In the genomic region with DNA sequence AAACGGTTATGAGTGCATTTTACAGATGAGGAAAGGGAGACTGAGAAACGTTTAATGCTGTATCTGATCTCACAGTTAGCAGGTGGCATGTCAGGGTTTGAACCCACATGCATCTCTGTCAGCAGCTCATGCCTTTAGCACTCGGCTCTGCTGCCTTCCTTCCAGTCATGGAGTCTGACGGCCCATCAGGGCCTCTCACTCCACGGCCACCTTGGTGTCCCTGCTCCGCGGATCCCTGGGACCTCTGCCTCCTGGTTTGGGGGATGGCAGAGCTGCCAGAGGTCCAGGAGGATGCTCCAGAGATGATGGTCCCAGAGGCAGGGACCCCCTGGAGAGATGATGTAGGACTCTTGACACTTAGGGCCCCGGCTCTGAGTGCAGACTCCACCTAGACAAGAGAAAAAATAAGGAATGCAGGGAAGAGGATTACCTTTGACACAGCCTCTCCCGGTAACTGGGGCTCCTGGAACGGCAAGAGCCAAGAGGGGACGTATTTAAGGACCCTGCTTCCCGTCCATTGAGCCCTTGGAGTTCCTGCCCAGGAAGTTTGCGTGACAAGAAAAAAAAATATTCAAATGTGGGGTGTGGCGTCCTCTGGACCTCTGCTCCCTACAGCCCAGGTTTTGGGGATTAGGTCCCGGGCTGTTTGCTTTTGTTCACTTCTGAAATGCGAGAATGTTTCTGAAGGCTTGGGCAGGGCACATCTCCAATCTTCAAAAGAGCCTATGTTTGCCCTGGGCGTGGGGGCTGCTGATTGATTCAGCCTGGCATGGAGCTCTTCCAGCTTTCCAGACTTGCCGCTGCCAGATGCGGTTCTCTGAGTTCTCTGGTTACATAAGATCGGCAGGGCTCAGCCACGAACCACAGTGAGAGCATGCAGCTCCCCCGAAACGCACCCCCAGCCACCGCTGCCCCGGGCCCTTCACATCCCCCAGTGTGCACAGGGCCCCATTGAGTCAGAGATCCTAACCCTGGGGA, we compare ENCODE assay signal across 17 cellular contexts. TPM values are rescaled to one million over a fixed set of nuclear protein-coding genes. Genes with fewer than 3 reads are reported as not detected.
DNase-seq lines count a peak whose midpoint lies in the region; FAIRE-seq and TF ChIP-seq lines count a peak whose summit lies in the region.
"Had no signal": no experiment of that assay in that cellular context is flagged by ENCODE, and none has a peak within 500 bp of the region (broad histone marks: within the 10 kb centered on the region; RNA-seq: fewer than 3 reads in every experiment).

A gene (minus strand): TSS at position 470 of the 978 bp plus-strand sequence. CDS start 3,169 bp downstream, outside the sequence.

- peak in 1 of 2 donors; percentile 26 for TF ChIP-seq RAD21 in liver (IDR thresholded peaks at IDR 0.05)

- intact Hi-C loops in testis (cut with DNase I; ENCODE audit: low total_unique reads) = no loop called here

- H3K9ac ChIP-seq in liver (ENCODE audit: low read depth in 1 of 2, low read length in 2 of 2) = no peak within 1 kb of the TSS

- POLR2A ChIA-PET in GM10248 (lab: Yijun Ruan, JAX) = no interaction called here

- FAIRE-seq in bronchial epithelial cell (lab: Jason Lieb, UNC) = peak; percentile 86
- FAIRE-seq: D721Med had no signal

- H3K9me3 ChIP-seq in liver (ENCODE audit: control insufficient read depth in 4 of 4, low read length in 3 of 4) (no peaks in the 10 kb centered on the region), testis (no peaks in the 10 kb centered on the region)
- H3K9me3 ChIP-seq: adrenal gland, neutrophil had no signal

- H3K36me3 ChIP-seq in bronchial epithelial cell (ENCODE audit: control insufficient read depth, insufficient read depth, low read length) (peaks cover 3% of the 10 kb centered on the region), liver (ENCODE audit: control insufficient read depth in 4 of 4, insufficient read depth in 3 of 4, low read depth in 1 of 4, low read length in 3 of 4) (no peaks in the 10 kb centered on the region), testis (ENCODE audit: low read depth, missing control alignments) (no peaks in the 10 kb centered on the region)
- H3K36me3 ChIP-seq: adrenal gland, neutrophil had no signal

- peak; percentile 90 for DNase-seq in LoVo (ENCODE audit: low spot score)
- peak; percentile 67 for DNase-seq in bronchial epithelial cell (ENCODE audit: low read depth)
- peak; percentile 59 for DNase-seq in testis
- DNase-seq in NCI-H2196 treated with DMSO at 0.1 percent for 48 hours (lab: John Stamatoyannopoulos, UW; ENCODE audit: unreplicated experiment) = no peak
- DNase-seq in GM10248 (ENCODE audit: extremely low spot score) = no peak
- no peak for DNase-seq in HPDE6-E6E7 (ENCODE audit: extremely low spot score)
- DNase-seq: activated B cell treated with CpG ODN at 0.5 μM for 24 hours; activated T-cell treated with anti-CD3 and anti-CD28 coated beads for 4 hours; adrenal gland; KG1; NCI-H510A; SHP77; stimulated activated CD4-positive, alpha-beta T cell treated with anti-CD3 and anti-CD28 coated beads, Interleukin-1b, Interleukin-23, amount 100 ng/mL, for 48 hours; stimulated activated naive CD4-positive, alpha-beta T cell had no signal

- H3K27me3 ChIP-seq in bronchial epithelial cell (ENCODE audit: control insufficient read depth, insufficient read depth, low read length) (no peaks in the 10 kb centered on the region), liver (ENCODE audit: control insufficient read depth in 4 of 4, insufficient read depth in 4 of 4, low read length in 3 of 4) (no peaks in the 10 kb centered on the region), testis (no peaks in the 10 kb centered on the region)
- H3K27me3 ChIP-seq: adrenal gland had no signal

- TF ChIP-seq CTCF in bronchial epithelial cell (IDR thresholded peaks at IDR 0.05; ENCODE audit: insufficient read depth, low read length, severe bottlenecking) (no peak), liver (IDR thresholded peaks at IDR 0.05; ENCODE audit: low read depth, low read length, missing input control) (no peak), testis (IDR thresholded peaks at IDR 0.05) (no peak), GM10248 (IDR thresholded peaks at IDR 0.05; ENCODE audit: control extremely low read depth, extremely low read depth, low read depth, missing control alignments) (no peak)

- WGBS in liver = 47% methylated on average over 25 of the region's 25 CpGs
- WGBS in testis, 2 donors = 68 to 84% methylated on average over 17 to 25 of the region's 25 CpGs

- no peak for TF ChIP-seq POLR2A in testis (IDR thresholded peaks at IDR 0.05)

- H3K27ac ChIP-seq in liver (ENCODE audit: low read depth in 1 of 2, low read length in 2 of 2) = no peak within 1 kb of the TSS
- H3K27ac ChIP-seq in testis = no peak within 1 kb of the TSS
- H3K27ac ChIP-seq: adrenal gland, neutrophil had no signal

- H3K4me3 ChIP-seq in bronchial epithelial cell (ENCODE audit: low read depth, low read length) (peak within 1 kb of the TSS; percentile 33), liver (ENCODE audit: low read depth in 1 of 3, low read length in 3 of 3) (no peak within 1 kb of the TSS), testis (no peak within 1 kb of the TSS)
- H3K4me3 ChIP-seq: adrenal gland had no signal

- CTCF ChIA-PET in GM10248 (lab: Yijun Ruan, JAX) = interaction anchor here (0.7 to 12.8 kb wide), 3 partner anchors 17 to 337 kb away, joined by 3 to 162 read pairs (median 3); a partner anchor contains a TSS

- H3K4me1 ChIP-seq in liver (ENCODE audit: control insufficient read depth in 4 of 4, insufficient read depth in 4 of 4, low read length in 3 of 4) (peaks cover 3 to 19% (median 8%) of the 10 kb centered on the region in 4 donors), testis (peaks cover 6% of the 10 kb centered on the region)

TF ChIP-seq in liver, 16 proteins besides CTCF, POLR2A, EP300 and RAD21:
- TF ChIP-seq RXRA (IDR thresholded peaks at IDR 0.05) (peak; percentile 12 to 62), HNF4A (conservative IDR thresholded peaks at IDR 0.05) (peak; percentile 43 to 45), NR2F2 (IDR thresholded peaks at IDR 0.05) (no peak), TAF1 (conservative IDR thresholded peaks at IDR 0.05) (no peak), SP1 (IDR thresholded peaks at IDR 0.05) (no peak)
- TF ChIP-seq, protein P1, sequence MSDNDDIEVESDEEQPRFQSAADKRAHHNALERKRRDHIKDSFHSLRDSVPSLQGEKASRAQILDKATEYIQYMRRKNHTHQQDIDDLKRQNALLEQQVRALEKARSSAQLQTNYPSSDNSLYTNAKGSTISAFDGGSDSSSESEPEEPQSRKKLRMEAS (IDR thresholded peaks at IDR 0.05) = no peak

RNA-seq across cellular contexts. Expression of the gene that starts here (rescaled TPM):
- total RNA-seq in bronchial epithelial cell (24.2 and 53.3 TPM in 2 replicates), liver (under 1 TPM; 0.09 to 0.33 TPM), testis (1 to 10 TPM; 3.2 to 5.6 TPM)
- polyA plus RNA-seq in liver (1 to 10 TPM in 1 of 2 donors, under 1 TPM in 1; 0.10 to 3.2 TPM), testis (ENCODE audit: insufficient read depth, low read depth, low replicate concordance) (4.2 TPM)
- total RNA-seq: activated B cell treated with CpG ODN at 0.5 μM for 24 hours had no signal

Comparison
In these comparisons a context has a peak if more than half of its experiments do, and no peak if none do; other contexts are left out.
1. DNase-seq: peak in LoVo (single experiment), bronchial epithelial cell (single experiment) and testis (single experiment); none in NCI-H2196 treated with DMSO at 0.1 percent for 48 hours (single experiment), GM10248 (single experiment) and HPDE6-E6E7 (single experiment).